In genomic region chr12:9813821-9814798, GRCh38 we compare ENCODE assay signal across 8 cellular contexts. TPM values are rescaled to one million over a fixed set of nuclear protein-coding genes. Genes with fewer than 3 reads are reported as not detected.
DNase-seq lines count a peak whose midpoint lies in the region; ATAC-seq and TF ChIP-seq lines count a peak whose summit lies in the region.

No MANE protein-coding gene starts in this region.

- TF ChIP-seq CTCF in CD4-positive, alpha-beta T cell (IDR thresholded peaks at IDR 0.05), result peak; percentile 92
- peak; percentile 93 for TF ChIP-seq CTCF in upper lobe of right lung (IDR thresholded peaks at IDR 0.05)

- peak; percentile 97 for ATAC-seq in CD4-positive, alpha-beta T cell (ENCODE audit: poor library complexity)
- peak; percentile 97 for ATAC-seq in GM19455 (IDR thresholded peaks at IDR 0.05; ENCODE audit: unreplicated experiment)
- peak; percentile 97 for ATAC-seq in HG03571 (IDR thresholded peaks at IDR 0.05; ENCODE audit: unreplicated experiment)
- ATAC-seq in Right ventricle myocardium inferior, result peak; percentile 82
- ATAC-seq in upper lobe of right lung, result peak; percentile 99

- H3K36me3 ChIP-seq in upper lobe of right lung, result no peaks in the 10 kb centered on the region

- no peaks in the 10 kb centered on the region for H3K27me3 ChIP-seq in CD4-positive, alpha-beta T cell (ENCODE audit: control insufficient read depth, insufficient read depth, low read length)
- H3K27me3 ChIP-seq in upper lobe of right lung, result no peaks in the 10 kb centered on the region

- CTCF ChIA-PET in CD4-positive, alpha-beta T cell (lab: Charles Lee), result interaction anchor here (0.6 to 1.6 kb wide), 39 partner anchors 9 to 482 kb away, joined by 3 to 40 read pairs (median 4); partner anchors contain the start of genes CD69, CLEC2A, CLEC2B and CLEC2D

- H3K36me3 Mint-ChIP-seq in CD4-positive, alpha-beta T cell (ENCODE audit: low read depth), result no peaks in the 10 kb centered on the region

- H3K4me1 Mint-ChIP-seq in CD4-positive, alpha-beta T cell (ENCODE audit: low read depth), result peaks cover 10% of the 10 kb centered on the region

- POLR2A ChIA-PET in CD4-positive, alpha-beta T cell (lab: Charles Lee), result interaction anchor here (0.6 to 2.4 kb wide), 20 partner anchors 17 to 960 kb away, joined by 3 to 34 read pairs (median 5); partner anchors contain the start of genes CD69 and CLEC2B

- H3K27ac Mint-ChIP-seq in CD4-positive, alpha-beta T cell, result peak overlapping the region; percentile 92

- H3K9me3 ChIP-seq in CD4-positive, alpha-beta T cell (ENCODE audit: control insufficient read depth, low read length), result no peaks in the 10 kb centered on the region
- H3K9me3 ChIP-seq in upper lobe of right lung, result no peaks in the 10 kb centered on the region

- peak; percentile 88 to 95 (median 91) for DNase-seq in CD4-positive, alpha-beta T cell
- DNase-seq in SIG-M5 (lab: John Stamatoyannopoulos, UW) (peak; percentile 45), Right ventricle myocardium inferior (ENCODE audit: missing footprints) (peak; percentile 94), posterior cingulate gyrus (peak in 9 of 10 donors; percentile 33 to 94 (median 62)), upper lobe of right lung (peak; percentile 91)
- DNase-seq in activated gamma-delta T cell treated with anti-CD3 and anti-CD28 coated beads, Interleukin-2, amount 50 U/mL, for 16 hours (ENCODE audit: low read depth), result peak; percentile 84

- peaks cover 5% of the 10 kb centered on the region for H3K4me1 ChIP-seq in upper lobe of right lung

- intact Hi-C loops in CD4-positive, alpha-beta T cell (cut with DNase I, micrococcal nuclease), result loop anchor here (1.0 to 10.0 kb wide), 7 partner anchors 51 to 378 kb away; partner anchors contain the start of gene CLEC2B (in 2 of the 2)
- intact Hi-C loops in Right ventricle myocardium inferior (cut with DNase I) (no loop called here), posterior cingulate gyrus (cut with DNase I) (no loop called here), upper lobe of right lung (cut with DNase I) (loop anchor here (10.0 kb wide), 1 partner anchor 101 kb away; no protein-coding TSS in a partner anchor)

- no peaks in the 10 kb centered on the region for H3K9me3 Mint-ChIP-seq in CD4-positive, alpha-beta T cell

- H3K4me3 Mint-ChIP-seq in CD4-positive, alpha-beta T cell, result peak overlapping the region; percentile 89

- peak overlapping the region; percentile 39 for H3K4me3 ChIP-seq in upper lobe of right lung

- H3K27ac ChIP-seq in CD4-positive, alpha-beta T cell (ENCODE audit: low read depth, low read length), result peak overlapping the region; percentile 31
- H3K27ac ChIP-seq in upper lobe of right lung, result no peak overlapping the region

- H3K27me3 Mint-ChIP-seq in CD4-positive, alpha-beta T cell, result no peaks in the 10 kb centered on the region

RNA-seq across cellular contexts. Expression of gene KLRF1, which starts 13.2 kb away (rescaled TPM):
- under 1 TPM in 1 of 2 experiments, not detected in 1; 0.44 TPM for total RNA-seq in CD4-positive, alpha-beta T cell
- total RNA-seq in Right ventricle myocardium inferior, result 0.24 TPM
- 2.7 TPM for total RNA-seq in upper lobe of right lung

RNA-seq across cellular contexts. Expression of gene CD69, which starts 53.4 kb away (rescaled TPM):
- 100 to 1,000 TPM; 631 to 659 TPM for total RNA-seq in CD4-positive, alpha-beta T cell
- 0.32 TPM for total RNA-seq in Right ventricle myocardium inferior
- total RNA-seq in upper lobe of right lung, result 14.5 TPM

RNA-seq across cellular contexts. Expression of gene CLEC2B, which starts 55.0 kb away (rescaled TPM):
- 100 to 1,000 TPM; 152 to 155 TPM for total RNA-seq in CD4-positive, alpha-beta T cell
- total RNA-seq in Right ventricle myocardium inferior (6.8 TPM), upper lobe of right lung (24.6 TPM)

Comparison
In these comparisons a context has a peak if more than half of its experiments do, and no peak if none do; other contexts are left out.
1. RNA of gene CD69, which starts 53.4 kb away (total RNA-seq): 631 to 659 TPM in CD4-positive, alpha-beta T cell; 14.5 TPM in upper lobe of right lung (single experiment) and 0.32 TPM in Right ventricle myocardium inferior (single experiment); every median in the first group is over 10 times any median in the second.
2. intact Hi-C loops: an anchor here in CD4-positive, alpha-beta T cell (1.0 to 10.0 kb wide) and upper lobe of right lung (10.0 kb wide); none called in Right ventricle myocardium inferior and posterior cingulate gyrus.
3. Peak in every context shown above with its lines, with median percentiles within 50 percentile points of each other: ATAC-seq and DNase-seq.